13 cellular contexts compared by ENCODE assay signal in genomic region chr14:62661818-62662217, GRCh38.
"Had no signal": no experiment of that assay in that cellular context is flagged by ENCODE, and none has a peak within 500 bp of the region (broad histone marks: within the 10 kb centered on the region; RNA-seq: fewer than 3 reads in every experiment).

No MANE protein-coding gene starts in this region.

- H3K27me3 ChIP-seq: ascending aorta, cardiac muscle cell, esophagus muscularis mucosa had no signal

- H3K4me1 Mint-ChIP-seq: activated naive CD8-positive, alpha-beta T cell treated with anti-CD3 and anti-CD28 coated beads, Interleukin-2, amount 50 U/mL, for 24 hours; stimulated activated effector memory CD8-positive, alpha-beta T cell treated with anti-CD3 and anti-CD28 coated beads, Interleukin-12 subunit alpha, Interleukin-12 subunit beta, amount 100 ng/mL, for 72 hours had no signal

- H3K27me3 Mint-ChIP-seq: activated naive CD8-positive, alpha-beta T cell treated with anti-CD3 and anti-CD28 coated beads, Interleukin-2, amount 50 U/mL, for 24 hours had no signal

- H3K27ac ChIP-seq: ascending aorta, esophagus muscularis mucosa had no signal

- H3K4me3 ChIP-seq: ascending aorta, cardiac muscle cell, esophagus muscularis mucosa had no signal

- H3K9me3 Mint-ChIP-seq: activated naive CD4-positive, alpha-beta T cell treated with anti-CD3 and anti-CD28 coated beads for 36 hours had no signal

- H3K27ac Mint-ChIP-seq: activated naive CD4-positive, alpha-beta T cell treated with anti-CD3 and anti-CD28 coated beads for 36 hours; activated naive CD8-positive, alpha-beta T cell treated with anti-CD3 and anti-CD28 coated beads, Interleukin-2, amount 50 U/mL, for 24 hours; activated T-helper 2 cell treated with anti-CD3 and anti-CD28 coated beads, Interferon-gamma antibody, Interleukin-2, Interleukin-4, amounts not matched to agents 10 μg/mL and 5 μg/mL and 100 μg/mL, durations not matched to agents 14 hours and 24 hours and 36 hours; stimulated activated effector memory CD8-positive, alpha-beta T cell treated with anti-CD3 and anti-CD28 coated beads, Interleukin-12 subunit alpha, Interleukin-12 subunit beta, amount 100 ng/mL, for 72 hours; T-helper 2 cell treated with Interferon-gamma antibody and Interleukin-4, amounts not matched to agents 5 μg/mL and 100 μg/mL, for 36 hours had no signal

- DNase-seq: activated CD4-positive, alpha-beta T cell treated with anti-CD3 and anti-CD28 coated beads, Interleukin-2, amount 50 U/mL, for 48 hours; activated CD4-positive, CD25-positive, alpha-beta regulatory T cell treated with anti-CD3 and anti-CD28 coated beads, Interleukin-2, amount 50 U/mL, for 72 hours; activated naive CD4-positive, alpha-beta T cell treated with anti-CD3 and anti-CD28 coated beads for 36 hours; activated naive CD8-positive, alpha-beta T cell treated with anti-CD3 and anti-CD28 coated beads, Interleukin-2, amount 50 U/mL, for 24 hours; foreskin melanocyte; nephron progenitor cell; occipital lobe had no signal

- ATAC-seq: activated naive CD8-positive, alpha-beta T cell treated with anti-CD3 and anti-CD28 coated beads, Interleukin-2, amount 50 U/mL, for 24 hours; stimulated activated effector memory CD8-positive, alpha-beta T cell treated with anti-CD3 and anti-CD28 coated beads, Interleukin-12 subunit alpha, Interleukin-12 subunit beta, amount 100 ng/mL, for 72 hours had no signal

- H3K36me3 ChIP-seq: ascending aorta, cardiac muscle cell, esophagus muscularis mucosa had no signal

- H3K4me1 ChIP-seq: ascending aorta had no signal

- H3K4me3 Mint-ChIP-seq: activated naive CD4-positive, alpha-beta T cell treated with anti-CD3 and anti-CD28 coated beads for 36 hours; activated naive CD8-positive, alpha-beta T cell treated with anti-CD3 and anti-CD28 coated beads, Interleukin-2, amount 50 U/mL, for 24 hours; stimulated activated effector memory CD8-positive, alpha-beta T cell treated with anti-CD3 and anti-CD28 coated beads, Interleukin-12 subunit alpha, Interleukin-12 subunit beta, amount 100 ng/mL, for 72 hours; T-helper 2 cell treated with Interferon-gamma antibody and Interleukin-4, amounts not matched to agents 5 μg/mL and 100 μg/mL, for 36 hours had no signal

- H3K36me3 Mint-ChIP-seq: stimulated activated effector memory CD8-positive, alpha-beta T cell treated with anti-CD3 and anti-CD28 coated beads, Interleukin-12 subunit alpha, Interleukin-12 subunit beta, amount 100 ng/mL, for 72 hours had no signal

- H3K9me3 ChIP-seq: ascending aorta, esophagus muscularis mucosa had no signal
